ENCODE assay signal across 1 cellular context in the genomic region with DNA sequence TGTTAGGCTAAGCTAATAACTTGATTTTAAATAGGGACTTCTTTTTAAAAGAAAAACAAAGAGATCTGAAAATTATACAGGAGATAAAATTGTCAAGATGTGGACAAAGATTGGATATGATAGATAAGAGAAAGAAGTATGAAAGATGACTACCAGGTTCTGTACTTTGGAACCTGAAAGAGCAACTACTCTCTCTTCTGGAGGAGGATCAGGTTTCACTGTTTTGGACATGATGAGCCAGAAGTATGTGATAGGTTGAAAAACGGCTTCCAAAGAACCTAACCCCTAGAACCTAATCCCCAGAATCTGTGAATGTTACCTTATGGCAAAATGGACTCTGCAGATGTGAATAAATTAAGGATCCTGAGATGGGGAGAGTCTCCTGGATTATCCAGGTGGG.
TF ChIP-seq lines count a peak whose summit lies in the region.

No MANE protein-coding gene starts in this region.

TF ChIP-seq in IMR-90, 13 proteins besides CTCF, POLR2A, EP300 and RAD21 (continued from another document):
- TF ChIP-seq MAZ (IDR thresholded peaks at IDR 0.05; ENCODE audit: borderline replicate concordance, low read depth, low read length) (no peak), CHD1 (IDR thresholded peaks at IDR 0.05; ENCODE audit: low read depth, low read length) (no peak), CEBPB (IDR thresholded peaks at IDR 0.05; ENCODE audit: low read depth, low read length) (no peak), BHLHE40 (IDR thresholded peaks at IDR 0.05; ENCODE audit: low read depth, low read length) (no peak), MAFK (IDR thresholded peaks at IDR 0.05; ENCODE audit: low read depth, low read length) (no peak), FOS (IDR thresholded peaks at IDR 0.05; ENCODE audit: low read depth, low read length) (no peak), MXI1 (IDR thresholded peaks at IDR 0.05; ENCODE audit: borderline replicate concordance, low read depth, low read length) (no peak), SMC3 (IDR thresholded peaks at IDR 0.05; ENCODE audit: low read depth, low read length) (no peak), NFE2L2 (IDR thresholded peaks at IDR 0.05; ENCODE audit: low read depth, low read length) (no peak), RCOR1 (IDR thresholded peaks at IDR 0.05; ENCODE audit: insufficient replicate concordance, low read length) (no peak)
